Comparison of ENCODE assay signal across 19 cellular contexts in the genomic region with DNA sequence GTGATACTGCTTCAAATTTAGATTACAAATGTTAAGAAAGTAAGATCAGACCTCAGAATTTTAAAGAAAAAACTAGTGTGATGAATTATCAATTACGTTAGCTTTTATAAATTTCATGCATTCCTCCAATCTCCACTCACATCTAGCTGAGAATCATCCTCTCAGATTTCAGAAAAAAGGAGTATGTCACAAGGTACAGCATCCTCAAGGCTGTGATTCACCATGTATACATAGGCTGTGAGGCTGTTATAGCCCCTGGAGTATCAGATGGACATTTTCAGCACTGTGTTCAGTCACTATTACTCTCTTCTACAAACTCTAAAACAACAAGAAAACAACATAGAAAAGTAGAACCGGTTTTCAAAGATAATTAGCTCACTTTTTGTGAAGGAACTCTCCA.
DNase-seq lines count a peak whose midpoint lies in the region; ATAC-seq, FAIRE-seq and TF ChIP-seq lines count a peak whose summit lies in the region.
"Had no signal": no experiment of that assay in that cellular context is flagged by ENCODE, and none has a peak within 500 bp of the region (broad histone marks: within the 10 kb centered on the region; RNA-seq: fewer than 3 reads in every experiment).

No MANE protein-coding gene starts in this region.

- H3K27ac Mint-ChIP-seq in HFFc6 = peak overlapping the region; percentile 88
- H3K27ac Mint-ChIP-seq: dendritic cell treated with granulocyte-macrophage colony-stimulating factor and Interleukin-4, amounts not matched to agents 40 ng/mL and 50 ng/mL, for 4 days had no signal

- POLR2A ChIA-PET in A549 (lab: Yijun Ruan, JAX) = no interaction called here

- H3K9me3 Mint-ChIP-seq in HFFc6 = 0 out of 2 replicates have a peak, but pooled peaks cover 1% of the 10 kb centered on the region

- H3K4me3 Mint-ChIP-seq in HFFc6 = peak overlapping the region; percentile 38; the same call in 1 of the 2 replicates
- H3K4me3 Mint-ChIP-seq: activated T-cell treated with anti-CD3 and anti-CD28 coated beads, Interleukin-2, amount 50 U/mL, for 72 hours; dendritic cell treated with granulocyte-macrophage colony-stimulating factor and Interleukin-4, amounts not matched to agents 40 ng/mL and 50 ng/mL, for 4 days had no signal

- peaks cover 52% of the 10 kb centered on the region for H3K36me3 Mint-ChIP-seq in HFFc6 (ENCODE audit: low read depth)

- H3K4me2 ChIP-seq in A549 = no peak overlapping the region

- FAIRE-seq in A549 (lab: Jason Lieb, UNC) = no peak

- peak; percentile 40 to 76; a peak in 2 of 6 replicates for ATAC-seq in A549
- peak; percentile 87 for ATAC-seq in foreskin keratinocyte
- no peak for ATAC-seq in GM19397 (IDR thresholded peaks at IDR 0.05; ENCODE audit: unreplicated experiment)
- ATAC-seq: activated T-cell treated with anti-CD3 and anti-CD28 coated beads, Interleukin-2, amount 50 U/mL, for 72 hours; left cardiac atrium had no signal

- H3K4me3 ChIP-seq in A549 (no peak overlapping the region), esophagus muscularis mucosa (no peak overlapping the region)
- H3K4me3 ChIP-seq: adrenal gland, ovary, sigmoid colon, upper lobe of left lung had no signal

- in situ Hi-C loops in KBM-7 (cut with MboI; ENCODE audit: low pct_unique_long_range_greater_than_20kb, low sequenced_read_pairs) = no loop called here

- DNase-seq in A549 (ENCODE audit: low read depth in 1 of 2, low spot score in 1 of 2) (no peak), HFFc6 (peak; percentile 82), amniotic stem cell (lab: John Stamatoyannopoulos, UW) (peak; percentile 76), foreskin keratinocyte (peak in 1 of 2 donors; percentile 35), esophagus muscularis mucosa (ENCODE audit: extremely low spot score) (no peak), KBM-7 (no peak)
- no peak for DNase-seq in stimulated activated naive CD4-positive, alpha-beta T cell treated with Interleukin-2 at 50 U/mL for 16 hours (lab: John Stamatoyannopoulos, UW)
- DNase-seq: activated CD4-positive, alpha-beta T cell treated with anti-CD3 and anti-CD28 coated beads, Interleukin-2, amount 50 U/mL, for 48 hours; activated T-cell treated with anti-CD3 and anti-CD28 coated beads, Interleukin-2, amount 50 U/mL, for 72 hours; adrenal gland; GF-D8; left cardiac atrium; NCI-H187 treated with DMSO at 0.1 percent for 48 hours; NCI-H526 treated with DMSO at 0.1 percent for 48 hours; ovary; sigmoid colon; upper lobe of left lung had no signal

- peaks cover 0 to 15% (median 0%) of the 10 kb centered on the region in 4 donors for H3K36me3 ChIP-seq in esophagus muscularis mucosa
- H3K36me3 ChIP-seq: adrenal gland, ovary had no signal

- H3K27me3 Mint-ChIP-seq in HFFc6 (ENCODE audit: insufficient read depth) = peaks cover 2% of the 10 kb centered on the region; the same call in 1 of the 2 replicates
- H3K27me3 Mint-ChIP-seq: dendritic cell treated with granulocyte-macrophage colony-stimulating factor and Interleukin-4, amounts not matched to agents 40 ng/mL and 50 ng/mL, for 4 days had no signal

- no peak overlapping the region for H3K27ac ChIP-seq in A549
- H3K27ac ChIP-seq in foreskin keratinocyte = no peak overlapping the region
- peak overlapping the region in 1 of 4 donors; percentile 22 for H3K27ac ChIP-seq in esophagus muscularis mucosa (replicated peaks in 1 of 4)
- H3K27ac ChIP-seq: adrenal gland, ovary, sigmoid colon, upper lobe of left lung had no signal

- no peaks in the 10 kb centered on the region for H3K27me3 ChIP-seq in foreskin keratinocyte
- no peaks in the 10 kb centered on the region for H3K27me3 ChIP-seq in esophagus muscularis mucosa
- H3K27me3 ChIP-seq: adrenal gland, ovary, sigmoid colon, upper lobe of left lung had no signal

- TF ChIP-seq EP300 in A549 (IDR thresholded peaks at IDR 0.05) = no peak
- no peak for TF ChIP-seq EP300 in esophagus muscularis mucosa (IDR thresholded peaks at IDR 0.05)

- peaks cover 14% of the 10 kb centered on the region for H3K4me1 Mint-ChIP-seq in HFFc6 (ENCODE audit: low read depth)

- CTCF ChIA-PET in A549 (lab: Yijun Ruan, JAX) = no interaction called here

- no peaks in the 10 kb centered on the region for H3K9me3 ChIP-seq in A549
- H3K9me3 ChIP-seq in esophagus muscularis mucosa = no peaks in the 10 kb centered on the region
- H3K9me3 ChIP-seq: adrenal gland, ovary, sigmoid colon, upper lobe of left lung had no signal

- H3K4me1 ChIP-seq in A549 (no peaks in the 10 kb centered on the region), foreskin keratinocyte (no peaks in the 10 kb centered on the region), esophagus muscularis mucosa (no peaks in the 10 kb centered on the region)
- H3K4me1 ChIP-seq: upper lobe of left lung had no signal

- TF ChIP-seq POLR2A in A549 (IDR thresholded peaks at IDR 0.05; ENCODE audit: low read length) = no peak
- TF ChIP-seq POLR2A in esophagus muscularis mucosa (IDR thresholded peaks at IDR 0.05; ENCODE audit: low read depth) = no peak

- WGBS in A549 (ENCODE audit: missing lambda C conversion rate) = 53% methylated on average over 2 of the region's 2 CpGs
- 75% methylated on average over 2 of the region's 2 CpGs for WGBS in esophagus muscularis mucosa

- TF ChIP-seq CTCF in A549 (IDR thresholded peaks at IDR 0.05) (no peak), HFFc6 (IDR thresholded peaks at IDR 0.05) (no peak), foreskin keratinocyte (conservative IDR thresholded peaks at IDR 0.05) (no peak), esophagus muscularis mucosa (IDR thresholded peaks at IDR 0.05) (no peak)

- intact Hi-C loops in esophagus muscularis mucosa (cut with DNase I) = no loop called here

- TF ChIP-seq RAD21 in A549 (conservative IDR thresholded peaks at IDR 0.05 in 1 of 2, IDR thresholded peaks at IDR 0.05 in 1 of 2) = no peak

TF ChIP-seq in A549, 52 proteins besides CTCF, POLR2A, EP300 and RAD21:
- TF ChIP-seq JUN (IDR thresholded peaks at IDR 0.05) (no peak), NFE2L2 (conservative IDR thresholded peaks at IDR 0.05; ENCODE audit: low read length) (no peak), POLR2AphosphoS2 (conservative IDR thresholded peaks at IDR 0.05; ENCODE audit: low read length) (no peak), NR3C1 (IDR thresholded peaks at IDR 0.05) (no peak), GATA3 (IDR thresholded peaks at IDR 0.05; ENCODE audit: borderline replicate concordance) (no peak), RFX5 (IDR thresholded peaks at IDR 0.05) (no peak), EHMT2 (IDR thresholded peaks at IDR 0.05; ENCODE audit: low read depth) (no peak), FOSB (CRISPR knock-in tag; IDR thresholded peaks at IDR 0.05) (no peak), ESRRA (IDR thresholded peaks at IDR 0.05; ENCODE audit: borderline replicate concordance, low read length) (no peak), RCOR1 (IDR thresholded peaks at IDR 0.05; ENCODE audit: low read depth, low read length) (no peak), PHF8 (IDR thresholded peaks at IDR 0.05; ENCODE audit: borderline replicate concordance, low read depth) (no peak), SMC3 (IDR thresholded peaks at IDR 0.05) (no peak), EHF (CRISPR knock-in tag; IDR thresholded peaks at IDR 0.05) (no peak)
- TF ChIP-seq, protein P1, sequence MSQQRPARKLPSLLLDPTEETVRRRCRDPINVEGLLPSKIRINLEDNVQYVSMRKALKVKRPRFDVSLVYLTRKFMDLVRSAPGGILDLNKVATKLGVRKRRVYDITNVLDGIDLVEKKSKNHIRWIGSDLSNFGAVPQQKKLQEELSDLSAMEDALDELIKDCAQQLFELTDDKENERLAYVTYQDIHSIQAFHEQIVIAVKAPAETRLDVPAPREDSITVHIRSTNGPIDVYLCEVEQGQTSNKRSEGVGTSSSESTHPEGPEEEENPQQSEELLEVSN (IDR thresholded peaks at IDR 0.05; ENCODE audit: borderline replicate concordance, low read depth) = no peak
- TF ChIP-seq, protein P2, sequence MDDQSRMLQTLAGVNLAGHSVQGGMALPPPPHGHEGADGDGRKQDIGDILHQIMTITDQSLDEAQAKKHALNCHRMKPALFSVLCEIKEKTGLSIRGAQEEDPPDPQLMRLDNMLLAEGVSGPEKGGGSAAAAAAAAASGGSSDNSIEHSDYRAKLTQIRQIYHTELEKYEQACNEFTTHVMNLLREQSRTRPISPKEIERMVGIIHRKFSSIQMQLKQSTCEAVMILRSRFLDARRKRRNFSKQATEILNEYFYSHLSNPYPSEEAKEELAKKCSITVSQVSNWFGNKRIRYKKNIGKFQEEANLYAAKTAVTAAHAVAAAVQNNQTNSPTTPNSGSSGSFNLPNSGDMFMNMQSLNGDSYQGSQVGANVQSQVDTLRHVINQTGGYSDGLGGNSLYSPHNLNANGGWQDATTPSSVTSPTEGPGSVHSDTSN (IDR thresholded peaks at IDR 0.05) = no peak
- TF ChIP-seq, protein P3, sequence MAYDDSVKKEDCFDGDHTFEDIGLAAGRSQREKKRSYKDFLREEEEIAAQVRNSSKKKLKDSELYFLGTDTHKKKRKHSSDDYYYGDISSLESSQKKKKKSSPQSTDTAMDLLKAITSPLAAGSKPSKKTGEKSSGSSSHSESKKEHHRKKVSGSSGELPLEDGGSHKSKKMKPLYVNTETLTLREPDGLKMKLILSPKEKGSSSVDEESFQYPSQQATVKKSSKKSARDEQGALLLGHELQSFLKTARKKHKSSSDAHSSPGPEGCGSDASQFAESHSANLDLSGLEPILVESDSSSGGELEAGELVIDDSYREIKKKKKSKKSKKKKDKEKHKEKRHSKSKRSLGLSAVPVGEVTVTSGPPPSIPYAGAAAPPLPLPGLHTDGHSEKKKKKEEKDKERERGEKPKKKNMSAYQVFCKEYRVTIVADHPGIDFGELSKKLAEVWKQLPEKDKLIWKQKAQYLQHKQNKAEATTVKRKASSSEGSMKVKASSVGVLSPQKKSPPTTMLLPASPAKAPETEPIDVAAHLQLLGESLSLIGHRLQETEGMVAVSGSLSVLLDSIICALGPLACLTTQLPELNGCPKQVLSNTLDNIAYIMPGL (CRISPR knock-in tag; IDR thresholded peaks at IDR 0.05; ENCODE audit: borderline replicate concordance) = no peak

Comparison
In these comparisons a context has a peak if more than half of its experiments do, and no peak if none do; other contexts are left out.
1. DNase-seq: peak in HFFc6 (single experiment) and amniotic stem cell (single experiment); none in A549 (0 of 2), esophagus muscularis mucosa (single experiment), stimulated activated naive CD4-positive, alpha-beta T cell treated with Interleukin-2 at 50 U/mL for 16 hours (single experiment) and KBM-7 (single experiment).